Comparison of ENCODE assay signal across 21 cellular contexts in the genomic region with DNA sequence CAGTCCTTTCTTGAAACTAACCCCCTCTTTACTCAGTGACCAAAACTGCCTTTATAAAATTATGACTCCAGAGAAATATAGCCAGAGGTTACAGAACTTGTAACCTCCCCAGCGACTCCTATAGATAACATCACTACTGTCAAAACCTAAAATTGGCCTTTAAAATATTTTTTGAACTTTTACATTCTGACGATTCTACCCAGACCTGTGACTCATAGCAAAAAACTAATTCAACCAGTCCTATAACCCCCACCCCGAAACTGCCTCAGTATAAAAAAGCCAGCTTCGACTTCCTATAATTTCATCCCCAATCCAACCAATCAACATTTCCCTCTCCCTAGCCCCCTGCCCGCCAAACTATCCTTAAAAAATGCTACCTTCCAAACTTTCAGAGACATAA. TPM values are rescaled to one million over a fixed set of nuclear protein-coding genes. Genes with fewer than 3 reads are reported as not detected.
"Had no signal": no experiment of that assay in that cellular context is flagged by ENCODE, and none has a peak within 500 bp of the region (broad histone marks: within the 10 kb centered on the region; RNA-seq: fewer than 3 reads in every experiment).

No MANE protein-coding gene starts in this region.

- H3K27ac ChIP-seq: body of pancreas, upper lobe of right lung had no signal

- H3K4me3 ChIP-seq: body of pancreas, heart left ventricle, upper lobe of right lung had no signal

- H3K9me3 ChIP-seq: body of pancreas, heart left ventricle, upper lobe of right lung had no signal

- H3K27me3 ChIP-seq: upper lobe of right lung had no signal

- H3K36me3 ChIP-seq: upper lobe of right lung had no signal

- H3K4me3 Mint-ChIP-seq: activated CD4-positive, alpha-beta T cell treated with anti-CD3 and anti-CD28 coated beads, Interleukin-2, amount 10 ng/mL, durations not matched to agents 24 days and 14 days; activated CD8-positive, alpha-beta T cell treated with anti-CD3 and anti-CD28 coated beads, Interleukin-2, amount 10 ng/mL, durations not matched to agents 7 days and 5 days; neural crest cell; T-helper 2 cell treated with Interferon-gamma antibody and Interleukin-4, amounts not matched to agents 5 μg/mL and 100 μg/mL, for 36 hours had no signal

- H3K36me3 Mint-ChIP-seq: activated naive CD4-positive, alpha-beta T cell treated with anti-CD3 and anti-CD28 coated beads, Interleukin-2, amount 50 U/mL, for 72 hours had no signal

- DNase-seq: activated CD4-positive, alpha-beta T cell treated with anti-CD3 and anti-CD28 coated beads, Interleukin-2, amount 10 ng/mL, durations not matched to agents 24 days and 14 days; activated CD4-positive, CD25-positive, alpha-beta regulatory T cell; activated CD8-positive, alpha-beta memory T cell treated with anti-CD3 and anti-CD28 coated beads, Interleukin-2, amount 50 U/mL, for 4 hours; activated CD8-positive, alpha-beta T cell treated with anti-CD3 and anti-CD28 coated beads, Interleukin-2, amount 10 ng/mL, durations not matched to agents 7 days and 5 days; activated effector memory CD4-positive, alpha-beta T cell treated with anti-CD3 and anti-CD28 coated beads, Interleukin-2, amount 50 U/mL, for 16 hours; activated T-cell treated with anti-CD3 and anti-CD28 coated beads, Interleukin-2, amount 50 U/mL, for 48 hours; body of pancreas; effector CD8-positive, alpha-beta T cell; foreskin melanocyte; heart left ventricle; midbrain; stimulated activated CD4-positive, alpha-beta T cell treated with anti-CD3 and anti-CD28 coated beads, Interleukin-15, amount 100 ng/mL, for 24 hours; stimulated activated CD4-positive, alpha-beta T cell treated with anti-CD3 and anti-CD28 coated beads, Interleukin-4, amount 100 ng/mL, for 1 hour; stimulated activated naive CD4-positive, alpha-beta T cell; substantia nigra; upper lobe of right lung had no signal

- H3K4me1 ChIP-seq: body of pancreas, upper lobe of right lung had no signal

- H3K27ac Mint-ChIP-seq: activated CD4-positive, alpha-beta T cell treated with anti-CD3 and anti-CD28 coated beads, Interleukin-2, amount 10 ng/mL, durations not matched to agents 24 days and 14 days; activated CD8-positive, alpha-beta T cell treated with anti-CD3 and anti-CD28 coated beads, Interleukin-2, amount 10 ng/mL, durations not matched to agents 7 days and 5 days; activated naive CD4-positive, alpha-beta T cell treated with anti-CD3 and anti-CD28 coated beads, Interleukin-2, amount 50 U/mL, for 72 hours; T-helper 2 cell treated with Interferon-gamma antibody and Interleukin-4, amounts not matched to agents 5 μg/mL and 100 μg/mL, for 36 hours had no signal

- H3K4me1 Mint-ChIP-seq: activated CD4-positive, alpha-beta T cell treated with anti-CD3 and anti-CD28 coated beads, Interleukin-2, amount 10 ng/mL, durations not matched to agents 24 days and 14 days; neural crest cell had no signal

- H3K9me3 Mint-ChIP-seq: activated CD4-positive, alpha-beta T cell treated with anti-CD3 and anti-CD28 coated beads, Interleukin-2, amount 10 ng/mL, durations not matched to agents 24 days and 14 days; activated naive CD4-positive, alpha-beta T cell treated with anti-CD3 and anti-CD28 coated beads, Interleukin-2, amount 50 U/mL, for 72 hours; neural crest cell; T-helper 2 cell treated with Interferon-gamma antibody and Interleukin-4, amounts not matched to agents 5 μg/mL and 100 μg/mL, for 36 hours had no signal

- ATAC-seq: activated CD8-positive, alpha-beta T cell treated with anti-CD3 and anti-CD28 coated beads, Interleukin-2, amount 10 ng/mL, durations not matched to agents 7 days and 5 days; activated naive CD4-positive, alpha-beta T cell treated with anti-CD3 and anti-CD28 coated beads, Interleukin-2, amount 50 U/mL, for 72 hours; body of pancreas; heart left ventricle; upper lobe of right lung had no signal

RNA-seq across cellular contexts. Expression of a gene that starts 13.9 kb away (rescaled TPM):
- total RNA-seq: endothelial cell of umbilical vein, lung microvascular endothelial cell had no signal
- polyA plus RNA-seq: endothelial cell of umbilical vein had no signal
